In the genomic region with DNA sequence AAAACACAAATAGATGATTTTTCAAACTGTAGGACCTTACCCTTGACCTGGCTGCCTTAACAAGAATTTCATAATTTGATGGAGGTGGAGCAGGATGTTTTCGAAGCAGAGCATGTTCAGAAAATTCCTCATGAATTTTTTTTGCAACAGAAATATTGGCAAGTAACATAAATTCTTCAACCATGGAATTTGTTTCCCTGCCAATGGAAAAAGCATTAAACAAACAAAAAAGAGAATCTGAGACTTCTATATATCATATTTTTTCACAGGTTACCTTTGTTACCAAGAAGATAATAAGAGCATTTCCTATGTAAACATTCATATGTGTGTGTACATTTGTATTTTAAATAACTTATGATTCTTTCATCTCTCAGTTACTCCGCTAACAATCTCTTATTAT, we compare ENCODE assay signal across 19 cellular contexts. TPM values are rescaled to one million over a fixed set of nuclear protein-coding genes. Genes with fewer than 3 reads are reported as not detected.
DNase-seq lines count a peak whose midpoint lies in the region; ATAC-seq and TF ChIP-seq lines count a peak whose summit lies in the region.
"Had no signal": no experiment of that assay in that cellular context is flagged by ENCODE, and none has a peak within 500 bp of the region (broad histone marks: within the 10 kb centered on the region; RNA-seq: fewer than 3 reads in every experiment).

No MANE protein-coding gene starts in this region.

- no peak for TF ChIP-seq EP300 in gastroesophageal sphincter (IDR thresholded peaks at IDR 0.05)

- peaks cover 57% of the 10 kb centered on the region for H3K36me3 ChIP-seq in thoracic aorta
- H3K36me3 ChIP-seq in gastroesophageal sphincter, result peaks cover 34 to 100% of the 10 kb centered on the region in 2 donors

- TF ChIP-seq POLR2A in gastroesophageal sphincter (IDR thresholded peaks at IDR 0.05), result no peak

- DNase-seq in GM03348 (ENCODE audit: low spot score), result peak; percentile 12
- peak; percentile 9 to 56 for DNase-seq in cardiac fibroblast (ENCODE audit: low read depth in 2 of 2)
- DNase-seq in fibroblast of peridontal ligament (ENCODE audit: extremely low read depth), result peak; percentile 44
- no peak for DNase-seq in thoracic aorta (ENCODE audit: low spot score)
- no peak for DNase-seq in NCI-H2227 (lab: John Stamatoyannopoulos, UW; ENCODE audit: unreplicated experiment)
- DNase-seq in stimulated activated CD4-positive, alpha-beta T cell treated with anti-CD3 and anti-CD28 coated beads, Interleukin-12 subunit alpha, Interleukin-12 subunit beta, amount 100 ng/mL, for 4 hours, result no peak
- no peak for DNase-seq in left lobe of liver (ENCODE audit: low spot score)
- DNase-seq: AML-193; CD4-positive, alpha-beta T cell; HCEC 1CT; MM.1S; NCI-H2029; NCI-H2227 treated with DMSO at 0.1 percent for 48 hours; NCI-H69; SHP77 treated with DMSO at 0.1 percent for 48 hours had no signal

- 41 to 49% methylated on average over 2 of the region's 2 CpGs for WGBS in gastroesophageal sphincter (ENCODE audit: low coverage in 1 of 2), 2 donors

- H3K4me1 ChIP-seq in thoracic aorta (ENCODE audit: control insufficient read depth in 1 of 2, low read depth in 2 of 2), result peaks cover 0 to 11% of the 10 kb centered on the region in 2 donors
- H3K4me1 ChIP-seq in gastroesophageal sphincter, result peaks cover 0 to 9% (median 0%) of the 10 kb centered on the region in 3 donors
- H3K4me1 ChIP-seq: BLaER1 treated with 17β-estradiol and CSF1 and Interleukin-3, amounts not matched to agents 10 nM and 100 nM had no signal

- H3K9me3 ChIP-seq in thoracic aorta, result no peaks in the 10 kb centered on the region
- H3K9me3 ChIP-seq in gastroesophageal sphincter, result no peaks in the 10 kb centered on the region
- H3K9me3 ChIP-seq: BLaER1 treated with 17β-estradiol and CSF1 and Interleukin-3, amounts not matched to agents 10 nM and 100 nM had no signal

- H3K27ac ChIP-seq in thoracic aorta (peak overlapping the region; percentile 27 to 45), gastroesophageal sphincter (no peak overlapping the region)
- H3K27ac ChIP-seq: BLaER1 treated with 17β-estradiol and CSF1 and Interleukin-3, amounts not matched to agents 10 nM and 100 nM; KMS-11 had no signal

- no peak overlapping the region for H3K4me3 ChIP-seq in cardiac fibroblast (replicated peaks in 1 of 2; ENCODE audit: low read depth in 2 of 2, low read length in 2 of 2)
- H3K4me3 ChIP-seq in thoracic aorta, result no peak overlapping the region
- H3K4me3 ChIP-seq in gastroesophageal sphincter, result no peak overlapping the region
- H3K4me3 ChIP-seq: BLaER1 treated with 17β-estradiol and CSF1 and Interleukin-3, amounts not matched to agents 10 nM and 100 nM had no signal

- H3K27me3 ChIP-seq in thoracic aorta (replicated peaks; ENCODE audit: insufficient read depth), result no peaks in the 10 kb centered on the region
- H3K27me3 ChIP-seq in gastroesophageal sphincter, result no peaks in the 10 kb centered on the region
- H3K27me3 ChIP-seq: BLaER1 treated with 17β-estradiol and CSF1 and Interleukin-3, amounts not matched to agents 10 nM and 100 nM had no signal

- ATAC-seq in thoracic aorta (ENCODE audit: insufficient number of reproducible peaks, low FRiP score, low read depth) (no peak), left lobe of liver (no peak), gastroesophageal sphincter (no peak)
- ATAC-seq: Panc1 had no signal

- TF ChIP-seq CTCF in cardiac fibroblast (IDR thresholded peaks at IDR 0.05; ENCODE audit: low read depth, low read length) (no peak), thoracic aorta (IDR thresholded peaks at IDR 0.05) (no peak), gastroesophageal sphincter (IDR thresholded peaks at IDR 0.05) (no peak)

RNA-seq across cellular contexts. Expression of a gene that starts 18.3 kb away (rescaled TPM):
- 10 to 100 TPM; 21.1 to 32.0 TPM for total RNA-seq in thoracic aorta
- 13.8 TPM for total RNA-seq in left lobe of liver
- 10 to 100 TPM; 16.4 to 32.8 (median 26.9) TPM for total RNA-seq in gastroesophageal sphincter

RNA-seq across cellular contexts. Expression of a gene that starts 18.5 kb away (rescaled TPM):
- total RNA-seq in thoracic aorta, result 10 to 100 TPM; 11.5 to 18.3 TPM
- 6.5 TPM for total RNA-seq in left lobe of liver
- total RNA-seq in gastroesophageal sphincter, result 10 to 100 TPM; 13.1 to 38.4 (median 22.3) TPM

RNA-seq across cellular contexts. Expression of a gene that starts 35.7 kb away (rescaled TPM):
- total RNA-seq in thoracic aorta (1 to 10 TPM; 2.6 to 9.9 TPM), left lobe of liver (1.1 TPM), gastroesophageal sphincter (1 to 10 TPM in 2 of 4 donors, under 1 TPM in 2; 0.93 to 6.2 (median 1.3) TPM)

RNA-seq across cellular contexts. Expression of a gene that starts 36.0 kb away (rescaled TPM):
- total RNA-seq in thoracic aorta (1 to 10 TPM; 5.1 to 8.0 TPM), left lobe of liver (1.4 TPM), gastroesophageal sphincter (10 to 100 TPM in 1 of 4 donors, 1 to 10 TPM in 3; 4.7 to 12.1 (median 7.8) TPM)

Comparison
In these comparisons a context has a peak if more than half of its experiments do, and no peak if none do; other contexts are left out.
1. DNase-seq: peak in GM03348 (single experiment), cardiac fibroblast (2 of 2) and fibroblast of peridontal ligament (single experiment); none in thoracic aorta (single experiment), NCI-H2227 (single experiment), stimulated activated CD4-positive, alpha-beta T cell treated with anti-CD3 and anti-CD28 coated beads, Interleukin-12 subunit alpha, Interleukin-12 subunit beta, amount 100 ng/mL, for 4 hours (single experiment) and left lobe of liver (single experiment).
2. H3K27ac ChIP-seq: peak in thoracic aorta (2 of 2); none in gastroesophageal sphincter (0 of 4).